ENCODE assay signal across 12 cellular contexts in the genomic region with DNA sequence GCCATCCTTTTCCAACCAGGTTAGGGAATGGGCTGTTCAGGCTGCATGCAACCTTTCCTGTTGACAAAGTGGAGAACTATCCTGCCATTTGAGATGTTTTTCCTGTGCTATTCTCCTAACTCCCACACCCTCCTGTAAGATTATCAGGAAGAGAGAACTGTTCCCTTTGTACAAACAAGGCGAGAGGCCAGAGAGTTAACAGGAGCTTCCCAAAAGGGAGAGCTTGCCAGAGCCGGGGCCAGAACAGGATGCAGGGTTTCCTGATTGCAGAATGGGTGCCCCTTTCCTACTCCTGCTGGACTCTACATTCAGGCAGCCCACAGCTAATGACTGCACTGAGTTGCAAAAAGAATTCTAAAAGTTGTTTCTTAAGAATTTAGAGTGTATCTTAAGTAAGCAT. TPM values are rescaled to one million over a fixed set of nuclear protein-coding genes. Genes with fewer than 3 reads are reported as not detected.
DNase-seq lines count a peak whose midpoint lies in the region; ATAC-seq and TF ChIP-seq lines count a peak whose summit lies in the region.
"Had no signal": no experiment of that assay in that cellular context is flagged by ENCODE, and none has a peak within 500 bp of the region (broad histone marks: within the 10 kb centered on the region; RNA-seq: fewer than 3 reads in every experiment).

No MANE protein-coding gene starts in this region.

- CTCF ChIA-PET in WTC11 (lab: Charles Lee): interaction anchor here (0.7 to 2.4 kb wide), 3 partner anchors 17 to 39 kb away, joined by 3 to 8 read pairs (median 3); a partner anchor contains a TSS

- H3K27ac ChIP-seq in C4-2B (peak overlapping the region; percentile 84), heart right ventricle (peak overlapping the region; percentile 28 to 80 (median 67)), prostate gland (peak overlapping the region; percentile 65)

- intact Hi-C loops in heart right ventricle (cut with DNase I): no loop called here
- intact Hi-C loops in prostate gland (cut with DNase I): no loop called here

- POLR2A ChIA-PET in WTC11 (lab: Charles Lee): no interaction called here

- H3K4me1 Mint-ChIP-seq in WTC11: peaks cover 7% of the 10 kb centered on the region; the same call in 1 of the 2 replicates

- H3K36me3 ChIP-seq in heart right ventricle (peaks cover 0 to 61% (median 0%) of the 10 kb centered on the region in 9 donors), prostate gland (no peaks in the 10 kb centered on the region)

- no peak overlapping the region for H3K4me3 Mint-ChIP-seq in WTC11

- no peak for TF ChIP-seq POLR2A in prostate gland (IDR thresholded peaks at IDR 0.05)

- no peaks in the 10 kb centered on the region for H3K9me3 Mint-ChIP-seq in WTC11

- H3K27me3 ChIP-seq in heart right ventricle (no peaks in the 10 kb centered on the region), prostate gland (replicated peaks; ENCODE audit: insufficient read depth) (no peaks in the 10 kb centered on the region)

- H3K4me3 ChIP-seq in heart right ventricle (peak overlapping the region in 2 of 10 donors; percentile 4), prostate gland (no peak overlapping the region)

- H3K4me1 ChIP-seq in heart right ventricle: peaks cover 24 to 86% (median 75%) of the 10 kb centered on the region in 9 donors
- H3K4me1 ChIP-seq in prostate gland (replicated peaks): peaks cover 14% of the 10 kb centered on the region

- ATAC-seq in WTC11: no peak
- peak; percentile 81 to 93 (median 90) for ATAC-seq in heart right ventricle
- no peak for ATAC-seq in HG03378 (IDR thresholded peaks at IDR 0.05; ENCODE audit: unreplicated experiment)
- no peak for ATAC-seq in HG03025 (IDR thresholded peaks at IDR 0.05; ENCODE audit: low FRiP score, unreplicated experiment)

- H3K27ac Mint-ChIP-seq in WTC11: peak overlapping the region; percentile 33; the same call in 1 of the 2 replicates

- TF ChIP-seq CTCF in C4-2B (conservative IDR thresholded peaks at IDR 0.05): no peak
- TF ChIP-seq CTCF in WTC11 (IDR thresholded peaks at IDR 0.05): no peak
- no peak for TF ChIP-seq CTCF in heart right ventricle (IDR thresholded peaks at IDR 0.05)
- no peak for TF ChIP-seq CTCF in prostate gland (IDR thresholded peaks at IDR 0.05)

- H3K27me3 Mint-ChIP-seq in WTC11 (ENCODE audit: low read depth): no peaks in the 10 kb centered on the region
- H3K27me3 Mint-ChIP-seq: CD4-positive, CD25-positive, alpha-beta regulatory T cell had no signal

- peaks cover 10% of the 10 kb centered on the region; the same call in 1 of the 2 replicates for H3K36me3 Mint-ChIP-seq in WTC11

- DNase-seq in WTC11 (ENCODE audit: low spot score) (no peak), heart right ventricle (peak; percentile 62 to 83), prostate gland (ENCODE audit: low spot score) (peak; percentile 69)
- no peak for DNase-seq in stimulated activated CD4-positive, alpha-beta T cell treated with anti-CD3 and anti-CD28 coated beads, Interleukin-4, amount 100 ng/mL, for 4 hours
- DNase-seq in central memory CD4-positive, alpha-beta T cell: no peak
- DNase-seq: caudate nucleus; CD4-positive, CD25-positive, alpha-beta regulatory T cell; NCI-H1436 treated with DMSO at 0.1 percent for 48 hours; T-helper 2 cell had no signal

- H3K9me3 ChIP-seq in heart right ventricle (no peaks in the 10 kb centered on the region), prostate gland (no peaks in the 10 kb centered on the region)

- WGBS in heart right ventricle, 2 donors: 2 to 5% methylated on average over 2 of the region's 2 CpGs
- 1% methylated on average over 2 of the region's 2 CpGs for WGBS in prostate gland

TF ChIP-seq in WTC11, 78 proteins besides CTCF, POLR2A, EP300 and RAD21:
- TF ChIP-seq, protein P1, sequence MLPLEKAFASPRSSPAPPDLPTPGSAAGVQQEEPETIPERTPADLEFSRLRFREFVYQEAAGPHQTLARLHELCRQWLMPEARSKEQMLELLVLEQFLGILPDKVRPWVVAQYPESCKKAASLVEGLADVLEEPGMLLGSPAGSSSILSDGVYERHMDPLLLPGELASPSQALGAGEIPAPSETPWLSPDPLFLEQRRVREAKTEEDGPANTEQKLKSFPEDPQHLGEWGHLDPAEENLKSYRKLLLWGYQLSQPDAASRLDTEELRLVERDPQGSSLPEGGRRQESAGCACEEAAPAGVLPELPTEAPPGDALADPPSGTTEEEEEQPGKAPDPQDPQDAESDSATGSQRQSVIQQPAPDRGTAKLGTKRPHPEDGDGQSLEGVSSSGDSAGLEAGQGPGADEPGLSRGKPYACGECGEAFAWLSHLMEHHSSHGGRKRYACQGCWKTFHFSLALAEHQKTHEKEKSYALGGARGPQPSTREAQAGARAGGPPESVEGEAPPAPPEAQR (CRISPR knock-in tag; IDR thresholded peaks at IDR 0.05): no peak
- TF ChIP-seq IRF2 (CRISPR knock-in tag; IDR thresholded peaks at IDR 0.05; ENCODE audit: borderline replicate concordance, low read depth) (no peak), TCF7 (CRISPR knock-in tag; IDR thresholded peaks at IDR 0.05; ENCODE audit: low read depth) (no peak), CREM (CRISPR knock-in tag; IDR thresholded peaks at IDR 0.05) (no peak), NFYB (CRISPR knock-in tag; conservative IDR thresholded peaks at IDR 0.05; ENCODE audit: low read depth) (no peak)
- TF ChIP-seq, protein P2, sequence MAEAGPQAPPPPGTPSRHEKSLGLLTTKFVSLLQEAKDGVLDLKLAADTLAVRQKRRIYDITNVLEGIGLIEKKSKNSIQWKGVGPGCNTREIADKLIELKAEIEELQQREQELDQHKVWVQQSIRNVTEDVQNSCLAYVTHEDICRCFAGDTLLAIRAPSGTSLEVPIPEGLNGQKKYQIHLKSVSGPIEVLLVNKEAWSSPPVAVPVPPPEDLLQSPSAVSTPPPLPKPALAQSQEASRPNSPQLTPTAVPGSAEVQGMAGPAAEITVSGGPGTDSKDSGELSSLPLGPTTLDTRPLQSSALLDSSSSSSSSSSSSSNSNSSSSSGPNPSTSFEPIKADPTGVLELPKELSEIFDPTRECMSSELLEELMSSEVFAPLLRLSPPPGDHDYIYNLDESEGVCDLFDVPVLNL (CRISPR knock-in tag; IDR thresholded peaks at IDR 0.05; ENCODE audit: borderline replicate concordance, low read depth): no peak
- TF ChIP-seq, protein P3, sequence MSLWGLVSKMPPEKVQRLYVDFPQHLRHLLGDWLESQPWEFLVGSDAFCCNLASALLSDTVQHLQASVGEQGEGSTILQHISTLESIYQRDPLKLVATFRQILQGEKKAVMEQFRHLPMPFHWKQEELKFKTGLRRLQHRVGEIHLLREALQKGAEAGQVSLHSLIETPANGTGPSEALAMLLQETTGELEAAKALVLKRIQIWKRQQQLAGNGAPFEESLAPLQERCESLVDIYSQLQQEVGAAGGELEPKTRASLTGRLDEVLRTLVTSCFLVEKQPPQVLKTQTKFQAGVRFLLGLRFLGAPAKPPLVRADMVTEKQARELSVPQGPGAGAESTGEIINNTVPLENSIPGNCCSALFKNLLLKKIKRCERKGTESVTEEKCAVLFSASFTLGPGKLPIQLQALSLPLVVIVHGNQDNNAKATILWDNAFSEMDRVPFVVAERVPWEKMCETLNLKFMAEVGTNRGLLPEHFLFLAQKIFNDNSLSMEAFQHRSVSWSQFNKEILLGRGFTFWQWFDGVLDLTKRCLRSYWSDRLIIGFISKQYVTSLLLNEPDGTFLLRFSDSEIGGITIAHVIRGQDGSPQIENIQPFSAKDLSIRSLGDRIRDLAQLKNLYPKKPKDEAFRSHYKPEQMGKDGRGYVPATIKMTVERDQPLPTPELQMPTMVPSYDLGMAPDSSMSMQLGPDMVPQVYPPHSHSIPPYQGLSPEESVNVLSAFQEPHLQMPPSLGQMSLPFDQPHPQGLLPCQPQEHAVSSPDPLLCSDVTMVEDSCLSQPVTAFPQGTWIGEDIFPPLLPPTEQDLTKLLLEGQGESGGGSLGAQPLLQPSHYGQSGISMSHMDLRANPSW (CRISPR knock-in tag; conservative IDR thresholded peaks at IDR 0.05; ENCODE audit: low read depth): no peak
- TF ChIP-seq, protein P4, sequence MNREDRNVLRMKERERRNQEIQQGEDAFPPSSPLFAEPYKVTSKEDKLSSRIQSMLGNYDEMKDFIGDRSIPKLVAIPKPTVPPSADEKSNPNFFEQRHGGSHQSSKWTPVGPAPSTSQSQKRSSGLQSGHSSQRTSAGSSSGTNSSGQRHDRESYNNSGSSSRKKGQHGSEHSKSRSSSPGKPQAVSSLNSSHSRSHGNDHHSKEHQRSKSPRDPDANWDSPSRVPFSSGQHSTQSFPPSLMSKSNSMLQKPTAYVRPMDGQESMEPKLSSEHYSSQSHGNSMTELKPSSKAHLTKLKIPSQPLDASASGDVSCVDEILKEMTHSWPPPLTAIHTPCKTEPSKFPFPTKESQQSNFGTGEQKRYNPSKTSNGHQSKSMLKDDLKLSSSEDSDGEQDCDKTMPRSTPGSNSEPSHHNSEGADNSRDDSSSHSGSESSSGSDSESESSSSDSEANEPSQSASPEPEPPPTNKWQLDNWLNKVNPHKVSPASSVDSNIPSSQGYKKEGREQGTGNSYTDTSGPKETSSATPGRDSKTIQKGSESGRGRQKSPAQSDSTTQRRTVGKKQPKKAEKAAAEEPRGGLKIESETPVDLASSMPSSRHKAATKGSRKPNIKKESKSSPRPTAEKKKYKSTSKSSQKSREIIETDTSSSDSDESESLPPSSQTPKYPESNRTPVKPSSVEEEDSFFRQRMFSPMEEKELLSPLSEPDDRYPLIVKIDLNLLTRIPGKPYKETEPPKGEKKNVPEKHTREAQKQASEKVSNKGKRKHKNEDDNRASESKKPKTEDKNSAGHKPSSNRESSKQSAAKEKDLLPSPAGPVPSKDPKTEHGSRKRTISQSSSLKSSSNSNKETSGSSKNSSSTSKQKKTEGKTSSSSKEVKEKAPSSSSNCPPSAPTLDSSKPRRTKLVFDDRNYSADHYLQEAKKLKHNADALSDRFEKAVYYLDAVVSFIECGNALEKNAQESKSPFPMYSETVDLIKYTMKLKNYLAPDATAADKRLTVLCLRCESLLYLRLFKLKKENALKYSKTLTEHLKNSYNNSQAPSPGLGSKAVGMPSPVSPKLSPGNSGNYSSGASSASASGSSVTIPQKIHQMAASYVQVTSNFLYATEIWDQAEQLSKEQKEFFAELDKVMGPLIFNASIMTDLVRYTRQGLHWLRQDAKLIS (CRISPR knock-in tag; IDR thresholded peaks at IDR 0.05; ENCODE audit: borderline replicate concordance): no peak
- TF ChIP-seq, protein P5, sequence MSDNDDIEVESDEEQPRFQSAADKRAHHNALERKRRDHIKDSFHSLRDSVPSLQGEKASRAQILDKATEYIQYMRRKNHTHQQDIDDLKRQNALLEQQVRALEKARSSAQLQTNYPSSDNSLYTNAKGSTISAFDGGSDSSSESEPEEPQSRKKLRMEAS (CRISPR knock-in tag; IDR thresholded peaks at IDR 0.05): no peak

RNA-seq across cellular contexts. Expression of a gene that starts 17.1 kb away (rescaled TPM):
- total RNA-seq in WTC11 (2021) (39.0 to 47.7 TPM (median 40.5 TPM) in 3 replicates), heart right ventricle (10 to 100 TPM; 17.9 to 50.1 (median 22.5) TPM), prostate gland (100 to 1,000 TPM in 1 of 2 donors, 10 to 100 TPM in 1; 67.5 to 122 TPM)
- 10 to 100 TPM; 18.4 to 32.0 TPM for polyA plus RNA-seq in heart right ventricle

RNA-seq across cellular contexts. Expression of a gene that starts 19.5 kb away (rescaled TPM):
- 5.0 to 5.5 TPM (median 5.4 TPM) in 3 replicates for total RNA-seq in WTC11 (2021)
- total RNA-seq in heart right ventricle: 10 to 100 TPM; 21.1 to 38.4 (median 27.2) TPM
- 10 to 100 TPM; 33.1 to 35.0 TPM for polyA plus RNA-seq in heart right ventricle
- total RNA-seq in prostate gland: 10 to 100 TPM; 15.6 to 26.8 TPM

Comparison
In these comparisons a context has a peak if more than half of its experiments do, and no peak if none do; other contexts are left out.
1. ATAC-seq: peak in heart right ventricle (8 of 8); none in WTC11 (single experiment), HG03378 (single experiment) and HG03025 (single experiment).
2. DNase-seq: peak in heart right ventricle (2 of 2) and prostate gland (single experiment); none in WTC11 (single experiment), stimulated activated CD4-positive, alpha-beta T cell treated with anti-CD3 and anti-CD28 coated beads, Interleukin-4, amount 100 ng/mL, for 4 hours (0 of 2) and central memory CD4-positive, alpha-beta T cell (single experiment).
3. Peak in every context shown above with its lines, with median percentiles within 50 percentile points of each other: H3K27ac ChIP-seq.